Comparison of ENCODE assay signal across 1 cellular context in genomic region chr14:48967419-48967818, GRCh38.
TF ChIP-seq lines count a peak whose summit lies in the region.

No MANE protein-coding gene starts in this region.

TF ChIP-seq in IMR-90, 13 proteins besides CTCF, POLR2A, EP300 and RAD21:
- TF ChIP-seq MAFK (IDR thresholded peaks at IDR 0.05; ENCODE audit: low read depth, low read length) (no peak), RCOR1 (IDR thresholded peaks at IDR 0.05; ENCODE audit: insufficient replicate concordance, low read length) (no peak), MAZ (IDR thresholded peaks at IDR 0.05; ENCODE audit: borderline replicate concordance, low read depth, low read length) (no peak), MXI1 (IDR thresholded peaks at IDR 0.05; ENCODE audit: borderline replicate concordance, low read depth, low read length) (no peak), FOS (IDR thresholded peaks at IDR 0.05; ENCODE audit: low read depth, low read length) (no peak), CHD1 (IDR thresholded peaks at IDR 0.05; ENCODE audit: low read depth, low read length) (no peak), SMC3 (IDR thresholded peaks at IDR 0.05; ENCODE audit: low read depth, low read length) (no peak), CEBPB (IDR thresholded peaks at IDR 0.05; ENCODE audit: low read depth, low read length) (no peak), BHLHE40 (IDR thresholded peaks at IDR 0.05; ENCODE audit: low read depth, low read length) (no peak), RFX5 (IDR thresholded peaks at IDR 0.05; ENCODE audit: low read depth, low read length) (no peak), USF2 (IDR thresholded peaks at IDR 0.05; ENCODE audit: low read depth, low read length) (no peak), NFE2L2 (IDR thresholded peaks at IDR 0.05; ENCODE audit: low read depth, low read length) (no peak), ELK1 (IDR thresholded peaks at IDR 0.05; ENCODE audit: borderline replicate concordance, low read depth, low read length) (no peak)
